Comparison of ENCODE assay signal across 10 cellular contexts in the genomic region with DNA sequence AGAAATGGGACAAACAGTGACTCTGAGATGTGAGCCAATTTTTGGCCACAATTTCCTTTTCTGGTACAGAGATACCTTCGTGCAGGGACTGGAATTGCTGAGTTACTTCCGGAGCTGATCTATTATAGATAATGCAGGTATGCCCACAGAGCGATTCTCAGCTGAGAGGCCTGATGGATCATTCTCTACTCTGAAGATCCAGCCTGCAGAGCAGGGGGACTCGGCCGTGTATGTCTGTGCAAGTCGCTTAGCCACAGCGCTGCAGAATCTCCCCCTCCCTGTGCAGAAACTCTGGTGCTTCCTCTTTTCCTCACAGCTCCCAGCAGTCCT.
DNase-seq lines count a peak whose midpoint lies in the region; ATAC-seq and TF ChIP-seq lines count a peak whose summit lies in the region.
"Had no signal": no experiment of that assay in that cellular context is flagged by ENCODE, and none has a peak within 500 bp of the region (broad histone marks: within the 10 kb centered on the region; RNA-seq: fewer than 3 reads in every experiment).

No MANE protein-coding gene starts in this region.

- H3K4me1 ChIP-seq in lower lobe of right lung, result peaks cover 25% of the 10 kb centered on the region

- DNase-seq in SKM-1 (lab: John Stamatoyannopoulos, UW; ENCODE audit: unreplicated experiment), result peak; percentile 90
- DNase-seq in lower lobe of right lung, result no peak
- DNase-seq in WERI-Rb-1, result no peak
- DNase-seq in iPS-NIHi11 (ENCODE audit: low spot score), result no peak
- DNase-seq in NCI-H1436 treated with DMSO at 0.1 percent for 48 hours (lab: John Stamatoyannopoulos, UW), result no peak
- DNase-seq: NCI-H524 treated with DMSO at 0.1 percent for 48 hours, nephron progenitor cell had no signal

- H3K27me3 ChIP-seq in lower lobe of right lung (ENCODE audit: low read depth), result no peaks in the 10 kb centered on the region
- no peaks in the 10 kb centered on the region for H3K27me3 ChIP-seq in WERI-Rb-1 (ENCODE audit: insufficient read depth, low read depth, severe bottlenecking)

- H3K27ac ChIP-seq in lower lobe of right lung (no peak overlapping the region), WERI-Rb-1 (no peak overlapping the region)

- H3K4me3 ChIP-seq in lower lobe of right lung, result no peak overlapping the region
- H3K4me3 ChIP-seq in WERI-Rb-1 (ENCODE audit: low read depth, low read length), result no peak overlapping the region

- H3K9me3 ChIP-seq in lower lobe of right lung, result no peaks in the 10 kb centered on the region
- H3K9me3 ChIP-seq in WERI-Rb-1 (ENCODE audit: severe bottlenecking), result no peaks in the 10 kb centered on the region

- ATAC-seq in GM18502 (IDR thresholded peaks at IDR 0.05; ENCODE audit: poor library complexity, unreplicated experiment) (peak; percentile 41), HG03354 (IDR thresholded peaks at IDR 0.05; ENCODE audit: poor library complexity, severe bottlenecking, unreplicated experiment) (peak; percentile 40), lower lobe of right lung (peak; percentile 39 to 40), HG02970 (IDR thresholded peaks at IDR 0.05; ENCODE audit: low FRiP score, unreplicated experiment) (no peak)

- no peaks in the 10 kb centered on the region for H3K36me3 ChIP-seq in lower lobe of right lung
- no peaks in the 10 kb centered on the region for H3K36me3 ChIP-seq in WERI-Rb-1

- TF ChIP-seq CTCF in lower lobe of right lung (IDR thresholded peaks at IDR 0.05) (no peak), WERI-Rb-1 (IDR thresholded peaks at IDR 0.05; ENCODE audit: low read depth, low read length) (no peak)

- intact Hi-C loops in lower lobe of right lung (cut with DNase I), result no loop called here
